In the genomic region with DNA sequence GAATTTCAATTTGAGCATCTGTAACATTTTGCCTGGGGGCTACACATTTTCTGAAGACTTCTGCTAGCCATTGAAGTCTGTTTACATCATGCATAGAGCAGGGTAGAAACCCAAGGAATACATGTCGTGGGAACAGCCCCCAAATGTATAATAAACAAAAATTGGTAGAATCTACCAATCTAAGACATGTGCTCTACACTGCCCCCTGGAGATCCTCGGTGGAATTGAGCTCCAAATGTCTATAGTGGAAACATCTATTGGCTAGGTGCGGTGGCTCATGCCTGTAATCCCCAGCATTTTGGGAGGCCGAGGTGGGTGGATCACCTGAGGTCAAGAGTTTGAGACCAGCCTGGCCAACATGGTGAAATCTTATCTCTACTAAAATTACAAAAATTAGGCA, we compare ENCODE assay signal across 10 cellular contexts. TPM values are rescaled to one million over a fixed set of nuclear protein-coding genes. Genes with fewer than 3 reads are reported as not detected.
A peak's percentile ranks its signal among the peaks of the same experiment; 100 is the strongest.
DNase-seq lines count a peak whose midpoint lies in the region; ATAC-seq, FAIRE-seq and TF ChIP-seq lines count a peak whose summit lies in the region.
"Had no signal": no experiment of that assay in that cellular context is flagged by ENCODE, and none has a peak within 500 bp of the region (broad histone marks: within the 10 kb centered on the region; RNA-seq: fewer than 3 reads in every experiment).

No MANE protein-coding gene starts in this region.

- POLR2A ChIA-PET in endothelial cell of umbilical vein (lab: Charles Lee) = no interaction called here

- no peak overlapping the region for H3K4me2 ChIP-seq in endothelial cell of umbilical vein (ENCODE audit: insufficient read depth, low read length)

- TF ChIP-seq CTCF in HFF-Myc (IDR thresholded peaks at IDR 0.05; ENCODE audit: low read depth, low read length, missing control alignments) = peak; percentile 17
- TF ChIP-seq CTCF in endothelial cell of umbilical vein (IDR thresholded peaks at IDR 0.05; ENCODE audit: extremely low read depth in 1 of 2, insufficient read depth in 1 of 2, low read depth in 1 of 2, low read length in 2 of 2) = peak; percentile 31 to 33
- TF ChIP-seq CTCF in tibial artery (IDR thresholded peaks at IDR 0.05) = no peak
- TF ChIP-seq CTCF in coronary artery (IDR thresholded peaks at IDR 0.05) = no peak

- H3K4me3 ChIP-seq in HFF-Myc (replicated peaks; ENCODE audit: low read depth, low read length) = no peak overlapping the region
- no peak overlapping the region for H3K4me3 ChIP-seq in endothelial cell of umbilical vein (replicated peaks in 1 of 3; ENCODE audit: insufficient read depth in 1 of 3, low read depth in 1 of 3, low read length in 3 of 3)
- H3K4me3 ChIP-seq in tibial artery = no peak overlapping the region
- H3K4me3 ChIP-seq in coronary artery = no peak overlapping the region

- BruUV-seq in endothelial cell of umbilical vein (replicated peaks; lab: Mats Ljungman, UMichigan) = no TSS peak

- H3K27ac ChIP-seq in endothelial cell of umbilical vein (ENCODE audit: insufficient read depth, low read depth, low read length) (no peak overlapping the region), tibial artery (no peak overlapping the region), coronary artery (no peak overlapping the region)

- H3K9me3 ChIP-seq in endothelial cell of umbilical vein (replicated peaks; ENCODE audit: control insufficient read depth, insufficient read depth, low read length) (no peaks in the 10 kb centered on the region), tibial artery (no peaks in the 10 kb centered on the region)

- dilution Hi-C loops in endothelial cell of umbilical vein (cut with MboI; ENCODE audit: extremely low pct_ligation_motif_present, low sequenced_read_pairs) = no loop called here

- no peaks in the 10 kb centered on the region for H3K36me3 ChIP-seq in endothelial cell of umbilical vein (ENCODE audit: control insufficient read depth in 2 of 2, extremely low read depth in 1 of 2, insufficient read depth in 2 of 2, low read length in 2 of 2)
- no peaks in the 10 kb centered on the region for H3K36me3 ChIP-seq in tibial artery

- H4K20me1 ChIP-seq in endothelial cell of umbilical vein (replicated peaks; ENCODE audit: control insufficient read depth, extremely low read depth, insufficient read depth, low read length) = no peaks in the 10 kb centered on the region

- no peak overlapping the region for H3K9ac ChIP-seq in endothelial cell of umbilical vein (replicated peaks; ENCODE audit: extremely low read depth, insufficient read depth, low read length)

- no peaks in the 10 kb centered on the region for H3K9me1 ChIP-seq in endothelial cell of umbilical vein (replicated peaks; ENCODE audit: control insufficient read depth, extremely low read depth, insufficient read depth, low read length)

- intact Hi-C loops in endothelial cell of umbilical vein (cut with micrococcal nuclease) = no loop called here
- intact Hi-C loops in tibial artery (cut with DNase I; ENCODE audit: low total_unique reads) = no loop called here

- DNase-seq in HFF-Myc (ENCODE audit: extremely low read depth, low read depth) (no peak), endothelial cell of umbilical vein (ENCODE audit: low read depth, low spot score) (no peak), SIG-M5 treated with dmso at 0.1 percent for 504 hours (lab: John Stamatoyannopoulos, UW; ENCODE audit: unreplicated experiment) (no peak), tibial artery (no peak), coronary artery (ENCODE audit: low spot score) (no peak)
- DNase-seq in activated CD4-positive, alpha-beta T cell treated with anti-CD3 and anti-CD28 coated beads for 1 hour = peak; percentile 17
- peak; percentile 5 for DNase-seq in stimulated activated CD8-positive, alpha-beta memory T cell treated with anti-CD3 and anti-CD28 coated beads, Interleukin-15, amount 100 ng/mL, for 24 hours (ENCODE audit: low read depth)

- TF ChIP-seq POLR2A in endothelial cell of umbilical vein (IDR thresholded peaks at IDR 0.05; ENCODE audit: low read depth, low read length) = no peak

- H2AFZ ChIP-seq in endothelial cell of umbilical vein (ENCODE audit: low read depth, low read length) = no peak overlapping the region

- no peaks in the 10 kb centered on the region for H3K79me2 ChIP-seq in endothelial cell of umbilical vein (ENCODE audit: control insufficient read depth, insufficient read depth, low read length)

- FAIRE-seq in endothelial cell of umbilical vein (lab: Jason Lieb, UNC) = peak; percentile 4

- CTCF ChIA-PET in endothelial cell of umbilical vein (lab: Charles Lee) = interaction anchor here (0.6 to 2.8 kb wide), 15 partner anchors 9 to 639 kb away, joined by 3 to 41 read pairs (median 6); no protein-coding TSS in a partner anchor

- H3K4me1 ChIP-seq in endothelial cell of umbilical vein (ENCODE audit: control insufficient read depth, extremely low read depth, insufficient read depth, low read length) = no peaks in the 10 kb centered on the region
- H3K4me1 ChIP-seq in tibial artery = no peaks in the 10 kb centered on the region

- no peak for ATAC-seq in HG02870 (IDR thresholded peaks at IDR 0.05; ENCODE audit: unreplicated experiment)

- H3K27me3 ChIP-seq in endothelial cell of umbilical vein (ENCODE audit: control insufficient read depth in 2 of 2, insufficient read depth in 2 of 2, low read length in 2 of 2) = no peaks in the 10 kb centered on the region
- H3K27me3 ChIP-seq in tibial artery = no peaks in the 10 kb centered on the region

TF ChIP-seq in endothelial cell of umbilical vein, 7 proteins besides CTCF, POLR2A, EP300 and RAD21:
- TF ChIP-seq MYC (IDR thresholded peaks at IDR 0.05; ENCODE audit: low read depth, low read length) = no peak
- no peak for TF ChIP-seq JUN (IDR thresholded peaks at IDR 0.05; ENCODE audit: borderline replicate concordance, insufficient read depth, insufficient read length, low read depth)
- TF ChIP-seq EZH2 (IDR thresholded peaks at IDR 0.05; ENCODE audit: borderline replicate concordance, low read depth, low read length, severe bottlenecking) = no peak
- TF ChIP-seq, protein P1, sequence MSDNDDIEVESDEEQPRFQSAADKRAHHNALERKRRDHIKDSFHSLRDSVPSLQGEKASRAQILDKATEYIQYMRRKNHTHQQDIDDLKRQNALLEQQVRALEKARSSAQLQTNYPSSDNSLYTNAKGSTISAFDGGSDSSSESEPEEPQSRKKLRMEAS (IDR thresholded peaks at IDR 0.05; ENCODE audit: insufficient read depth, insufficient read length) = no peak
- no peak for TF ChIP-seq POLR2AphosphoS5 (IDR thresholded peaks at IDR 0.05; ENCODE audit: insufficient read depth, low read depth, low read length)
- no peak for TF ChIP-seq GATA2 (IDR thresholded peaks at IDR 0.05; ENCODE audit: insufficient read depth, insufficient read length, low read depth, low read length)
- TF ChIP-seq FOS (IDR thresholded peaks at IDR 0.05; ENCODE audit: borderline replicate concordance, insufficient read depth, low read length) = no peak

RNA-seq across cellular contexts. Expression of a gene that starts 57.3 kb away (rescaled TPM):
- total RNA-seq in endothelial cell of umbilical vein = not detected in 2 replicates
- polyA plus RNA-seq in endothelial cell of umbilical vein = not detected in 2 replicates
- not detected in 2 replicates for polyA plus RNA-seq in endothelial cell of umbilical vein (2011; cell fraction: cytosol; rRNA removed)
- polyA plus RNA-seq in endothelial cell of umbilical vein (2011; cell fraction: nucleus; rRNA removed) = not detected in 2 replicates
- not detected in 2 replicates for polyA plus RNA-seq in endothelial cell of umbilical vein (2012)
- not detected in 2 replicates for polyA minus RNA-seq in endothelial cell of umbilical vein
- not detected for polyA minus RNA-seq in endothelial cell of umbilical vein (2011; cell fraction: cytosol; rRNA and poly(A)+ RNA removed)
- not detected in 2 replicates for polyA minus RNA-seq in endothelial cell of umbilical vein (2011; cell fraction: nucleus; rRNA and poly(A)+ RNA removed)
- total RNA-seq: RPMI7951, skeletal muscle tissue had no signal

Comparison
In these comparisons a context has a peak if more than half of its experiments do, and no peak if none do; other contexts are left out.
1. DNase-seq: peak in activated CD4-positive, alpha-beta T cell treated with anti-CD3 and anti-CD28 coated beads for 1 hour (single experiment) and stimulated activated CD8-positive, alpha-beta memory T cell treated with anti-CD3 and anti-CD28 coated beads, Interleukin-15, amount 100 ng/mL, for 24 hours (single experiment); none in HFF-Myc (single experiment), endothelial cell of umbilical vein (single experiment), SIG-M5 treated with dmso at 0.1 percent for 504 hours (single experiment), tibial artery (0 of 2) and coronary artery (single experiment).
2. CTCF ChIP-seq: peak in HFF-Myc (single experiment) and endothelial cell of umbilical vein (2 of 2); none in tibial artery (0 of 2) and coronary artery (single experiment).